9 cellular contexts compared by ENCODE assay signal in genomic region chr1:205335692-205336091, GRCh38. TPM values are rescaled to one million over a fixed set of nuclear protein-coding genes. Genes with fewer than 3 reads are reported as not detected.
DNase-seq lines count a peak whose midpoint lies in the region; ATAC-seq, FAIRE-seq and TF ChIP-seq lines count a peak whose summit lies in the region.
"Had no signal": no experiment of that assay in that cellular context is flagged by ENCODE, and none has a peak within 500 bp of the region (broad histone marks: within the 10 kb centered on the region; RNA-seq: fewer than 3 reads in every experiment).

No MANE protein-coding gene starts in this region.

- H3K4me1 ChIP-seq in endodermal cell (ENCODE audit: control insufficient read depth, insufficient read depth, low read length) (no peaks in the 10 kb centered on the region), mucosa of descending colon (ENCODE audit: low read depth) (no peaks in the 10 kb centered on the region)

- no peak overlapping the region for H3K9ac ChIP-seq in endodermal cell (ENCODE audit: extremely low read depth, low read length, poor library complexity, severe bottlenecking)

- H3K9me3 Mint-ChIP-seq in Calu3 (ENCODE audit: low read depth, unreplicated experiment) (no peaks in the 10 kb centered on the region), endodermal cell (no peaks in the 10 kb centered on the region)
- H3K9me3 Mint-ChIP-seq: IgD-negative memory B cell had no signal

- intact Hi-C loops in Calu3 (cut with micrococcal nuclease; ENCODE audit: unreplicated experiment) (loop anchor here (1.0 to 5.0 kb wide), 3 partner anchors 97 to 189 kb away; no protein-coding TSS in a partner anchor), mucosa of descending colon (cut with DNase I, micrococcal nuclease) (no loop called here)

- no TSS peak for BruUV-seq in Calu3 (replicated peaks; lab: Mats Ljungman, UMichigan)

- no peak overlapping the region for H3K4me3 Mint-ChIP-seq in Calu3 (ENCODE audit: low read depth, unreplicated experiment)
- no peak overlapping the region for H3K4me3 Mint-ChIP-seq in endodermal cell
- H3K4me3 Mint-ChIP-seq: IgD-negative memory B cell had no signal

- no peaks in the 10 kb centered on the region for H3K4me1 Mint-ChIP-seq in Calu3 (ENCODE audit: low read depth, unreplicated experiment)
- peaks cover 19% of the 10 kb centered on the region for H3K4me1 Mint-ChIP-seq in endodermal cell

- peak; percentile 96 for TF ChIP-seq CTCF in Calu3 (IDR thresholded peaks at IDR 0.05; ENCODE audit: unreplicated experiment)
- peak; percentile 99 for TF ChIP-seq CTCF in endodermal cell (conservative IDR thresholded peaks at IDR 0.05)
- TF ChIP-seq CTCF in mucosa of descending colon (IDR thresholded peaks at IDR 0.05) = peak; percentile 87

- ATAC-seq in mucosa of descending colon = peak; percentile 98
- ATAC-seq in GM21825 (IDR thresholded peaks at IDR 0.05; ENCODE audit: unreplicated experiment) = no peak

- H3K36me3 ChIP-seq in endodermal cell (ENCODE audit: control insufficient read depth, insufficient read depth, low read length) (no peaks in the 10 kb centered on the region), mucosa of descending colon (ENCODE audit: low read depth) (no peaks in the 10 kb centered on the region)

- no peaks in the 10 kb centered on the region for H3K27me3 ChIP-seq in endodermal cell (ENCODE audit: control insufficient read depth, insufficient read depth, low read length, poor library complexity, severe bottlenecking)

- DNase-seq in Calu3 = peak; percentile 95
- DNase-seq in HTR-8/SVneo (ENCODE audit: insufficient read length, low spot score) = peak; percentile 87
- DNase-seq in NOMO-1 treated with dmso at 0.1 percent for 144 hours (lab: John Stamatoyannopoulos, UW; ENCODE audit: unreplicated experiment) = peak; percentile 21
- peak; percentile 49 to 56 for DNase-seq in activated CD8-positive, alpha-beta memory T cell treated with anti-CD3 and anti-CD28 coated beads for 4 hours (ENCODE audit: low read depth in 2 of 2)
- peak; percentile 96 for DNase-seq in endodermal cell
- DNase-seq in mucosa of descending colon = peak; percentile 86 to 93 (median 89)
- DNase-seq in stimulated activated CD8-positive, alpha-beta memory T cell treated with anti-CD3 and anti-CD28 coated beads, Interleukin-7, amount 100 ng/mL, for 4 hours (ENCODE audit: low read depth in 2 of 2) = peak; percentile 44 to 62

- no peak overlapping the region for H3K27ac Mint-ChIP-seq in Calu3 (ENCODE audit: unreplicated experiment)
- H3K27ac Mint-ChIP-seq in endodermal cell = no peak overlapping the region
- H3K27ac Mint-ChIP-seq: IgD-negative memory B cell had no signal

- no peak overlapping the region for H3K4me3 ChIP-seq in endodermal cell (ENCODE audit: low read length)
- no peak overlapping the region for H3K4me3 ChIP-seq in mucosa of descending colon

- 10% methylated on average over 4 of the region's 4 CpGs; no CpG with 5 or more reads in 1 of the 2 experiments for WGBS in endodermal cell (ENCODE audit: insufficient coverage in 1 of 2, insufficient read length in 1 of 2), 2 experiments

- CTCF ChIA-PET in Calu3 (lab: Charles Lee) = interaction anchor here (0.6 to 3.0 kb wide), 20 partner anchors 8 to 916 kb away, joined by 3 to 22 read pairs (median 4); no protein-coding TSS in a partner anchor

- no peaks in the 10 kb centered on the region for H3K9me3 ChIP-seq in endodermal cell (ENCODE audit: control insufficient read depth, low read length)
- H3K9me3 ChIP-seq in mucosa of descending colon = no peaks in the 10 kb centered on the region

- H3K36me3 Mint-ChIP-seq in Calu3 (ENCODE audit: insufficient read depth, unreplicated experiment) (no peaks in the 10 kb centered on the region), endodermal cell (ENCODE audit: low read depth) (no peaks in the 10 kb centered on the region)
- H3K36me3 Mint-ChIP-seq: IgD-negative memory B cell had no signal

- peaks cover 69% of the 10 kb centered on the region for H3K27me3 Mint-ChIP-seq in Calu3 (ENCODE audit: unreplicated experiment)
- peaks cover 12% of the 10 kb centered on the region for H3K27me3 Mint-ChIP-seq in endodermal cell (ENCODE audit: insufficient read depth)
- H3K27me3 Mint-ChIP-seq: IgD-negative memory B cell had no signal

- no peak for FAIRE-seq in HTR-8/SVneo (lab: Jason Lieb, UNC)

- H3K27ac ChIP-seq in endodermal cell (ENCODE audit: low read depth, low read length) = no peak overlapping the region

RNA-seq across cellular contexts. Expression of gene NUAK2, which starts 14.1 kb away (rescaled TPM):
- total RNA-seq in Calu3 (2022) = 2.6 and 3.7 TPM in 2 replicates
- 10 to 100 TPM; 13.4 to 19.1 TPM for total RNA-seq in endodermal cell
- polyA plus RNA-seq in endodermal cell (2013, experiment 1 of 2) = 21.8 TPM
- polyA plus RNA-seq in endodermal cell (2013, experiment 2 of 2) = 21.0 TPM
- 10 to 100 TPM; 16.5 to 50.8 (median 29.5) TPM for total RNA-seq in mucosa of descending colon

RNA-seq across cellular contexts. Expression of gene KLHDC8A, which starts 21.0 kb away (rescaled TPM):
- total RNA-seq in Calu3 (2022) (not detected in 2 replicates), endodermal cell (under 1 TPM; 0.38 to 0.53 TPM), mucosa of descending colon (1 to 10 TPM in 1 of 3 donors, under 1 TPM in 2; 0.17 to 1.8 (median 0.78) TPM)
- polyA plus RNA-seq in endodermal cell (2013, experiment 1 of 2) = 14.6 TPM
- 13.5 TPM for polyA plus RNA-seq in endodermal cell (2013, experiment 2 of 2)

Comparison
In these comparisons a context has a peak if more than half of its experiments do, and no peak if none do; other contexts are left out.
1. DNase-seq: peak in every context shown above with its lines; median percentile 96 in endodermal cell; 95 in Calu3; 89 in mucosa of descending colon; 87 in HTR-8/SVneo; 53 in stimulated activated CD8-positive, alpha-beta memory T cell treated with anti-CD3 and anti-CD28 coated beads, Interleukin-7, amount 100 ng/mL, for 4 hours; 52 in activated CD8-positive, alpha-beta memory T cell treated with anti-CD3 and anti-CD28 coated beads for 4 hours; 21 in NOMO-1 treated with dmso at 0.1 percent for 144 hours.